In the genomic region with DNA sequence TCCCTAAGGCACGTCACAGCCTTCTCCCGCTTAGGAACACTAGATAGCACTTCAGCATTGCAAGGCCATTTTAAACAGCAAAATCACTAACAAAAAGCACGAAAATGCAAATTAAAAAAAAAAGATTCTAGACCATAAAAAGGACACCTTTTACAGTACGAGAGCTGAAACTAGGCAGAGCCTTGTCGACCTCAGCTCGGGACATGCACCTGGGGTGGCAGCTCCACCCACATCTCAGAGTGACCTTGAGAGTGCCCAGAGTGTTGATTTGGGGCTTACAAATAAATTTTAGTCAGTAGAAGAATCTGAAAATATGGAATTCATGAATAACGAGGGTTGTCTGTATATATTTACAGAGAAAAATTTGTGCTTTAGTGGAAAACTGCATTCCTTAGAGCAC, we compare ENCODE assay signal across 8 cellular contexts. TPM values are rescaled to one million over a fixed set of nuclear protein-coding genes. Genes with fewer than 3 reads are reported as not detected.
DNase-seq lines count a peak whose midpoint lies in the region; ATAC-seq, FAIRE-seq and TF ChIP-seq lines count a peak whose summit lies in the region.

No MANE protein-coding gene starts in this region.

- H3K27ac Mint-ChIP-seq in IgD-negative memory B cell, result peak overlapping the region; percentile 1 to 84 (median 75)
- H3K27ac Mint-ChIP-seq in naive thymus-derived CD4-positive, alpha-beta T cell, result peak overlapping the region; percentile 72 to 97 (median 86)

- no peak for DNase-seq in BE2C
- no peak for DNase-seq in cardiac fibroblast (ENCODE audit: low read depth in 2 of 2)
- no peak for DNase-seq in naive thymus-derived CD4-positive, alpha-beta T cell
- no peak for DNase-seq in RCC 7860 (ENCODE audit: low spot score)
- no peak for DNase-seq in stimulated activated naive CD4-positive, alpha-beta T cell (lab: John Stamatoyannopoulos, UW)
- no peak for DNase-seq in stimulated activated CD4-positive, alpha-beta T cell treated with anti-CD3 and anti-CD28 coated beads, Interleukin-15, amount 100 ng/mL, for 24 hours

- H3K4me3 ChIP-seq in BE2C (ENCODE audit: low read depth, low read length) (peak overlapping the region; percentile 86), cardiac fibroblast (replicated peaks in 1 of 2; ENCODE audit: low read depth in 2 of 2, low read length in 2 of 2) (peak overlapping the region; percentile 79 to 84)
- H3K4me3 ChIP-seq in naive thymus-derived CD4-positive, alpha-beta T cell (ENCODE audit: low read length), result peak overlapping the region; percentile 92

- no peaks in the 10 kb centered on the region for H3K9me3 Mint-ChIP-seq in IgD-negative memory B cell
- peaks cover 0 to 2% (median 0%) of the 10 kb centered on the region in 11 donors for H3K9me3 Mint-ChIP-seq in naive thymus-derived CD4-positive, alpha-beta T cell

- no peak for FAIRE-seq in RCC 7860 (lab: Jason Lieb, UNC)

- CTCF ChIA-PET in naive thymus-derived CD4-positive, alpha-beta T cell (lab: Charles Lee), result no interaction called here

- peaks cover 11% of the 10 kb centered on the region for H3K36me3 Mint-ChIP-seq in IgD-negative memory B cell
- H3K36me3 Mint-ChIP-seq in naive thymus-derived CD4-positive, alpha-beta T cell, result peaks cover 14 to 26% (median 19%) of the 10 kb centered on the region in 5 donors

- intact Hi-C loops in naive thymus-derived CD4-positive, alpha-beta T cell (cut with micrococcal nuclease), result loop anchor here (5.0 kb wide), 3 partner anchors 214 to 1899 kb away; a partner anchor contains a TSS

- no peaks in the 10 kb centered on the region for H3K4me1 ChIP-seq in BE2C
- H3K4me1 ChIP-seq in naive thymus-derived CD4-positive, alpha-beta T cell (ENCODE audit: control insufficient read depth in 2 of 2, insufficient read depth in 2 of 2, low read length in 2 of 2), result peaks cover 13 to 15% of the 10 kb centered on the region in 2 donors

- H3K27ac ChIP-seq in naive thymus-derived CD4-positive, alpha-beta T cell (ENCODE audit: low read depth, low read length), result peak overlapping the region; percentile 78

- H3K9me3 ChIP-seq in BE2C, result no peaks in the 10 kb centered on the region; the same call in 1 of the 2 replicates
- H3K9me3 ChIP-seq in naive thymus-derived CD4-positive, alpha-beta T cell (ENCODE audit: control insufficient read depth in 2 of 3, low read length in 3 of 3), result no peaks in the 10 kb centered on the region

- no peaks in the 10 kb centered on the region for H3K27me3 ChIP-seq in BE2C
- H3K27me3 ChIP-seq in naive thymus-derived CD4-positive, alpha-beta T cell (ENCODE audit: control insufficient read depth in 2 of 2, insufficient read depth in 2 of 2, low read length in 2 of 2), result no peaks in the 10 kb centered on the region

- H3K36me3 ChIP-seq in BE2C, result peaks cover 19% of the 10 kb centered on the region
- H3K36me3 ChIP-seq in naive thymus-derived CD4-positive, alpha-beta T cell (ENCODE audit: control insufficient read depth in 2 of 3, insufficient read depth in 3 of 3, low read length in 3 of 3), result peaks cover 4 to 18% (median 5%) of the 10 kb centered on the region in 3 experiments

- no peak for TF ChIP-seq CTCF in BE2C (IDR thresholded peaks at IDR 0.05; ENCODE audit: low read depth, low read length)
- no peak for TF ChIP-seq CTCF in cardiac fibroblast (IDR thresholded peaks at IDR 0.05; ENCODE audit: low read depth, low read length)

- ATAC-seq in naive thymus-derived CD4-positive, alpha-beta T cell, result no peak
- ATAC-seq in GM21381 (IDR thresholded peaks at IDR 0.05; ENCODE audit: unreplicated experiment), result no peak

- POLR2A ChIA-PET in naive thymus-derived CD4-positive, alpha-beta T cell (lab: Charles Lee), result interaction anchor here (0.6 to 1.6 kb wide), 6 partner anchors 9 to 667 kb away, joined by 3 to 14 read pairs (median 3); a partner anchor contains a TSS

- H3K27me3 Mint-ChIP-seq in IgD-negative memory B cell, result no peaks in the 10 kb centered on the region
- H3K27me3 Mint-ChIP-seq in naive thymus-derived CD4-positive, alpha-beta T cell, result peaks cover 0 to 3% (median 0%) of the 10 kb centered on the region in 5 donors

- H3K4me1 Mint-ChIP-seq in IgD-negative memory B cell, result peaks cover 12 to 16% (median 13%) of the 10 kb centered on the region in 3 donors
- H3K4me1 Mint-ChIP-seq in naive thymus-derived CD4-positive, alpha-beta T cell, result peaks cover 0 to 24% (median 22%) of the 10 kb centered on the region in 7 donors

- H3K4me3 Mint-ChIP-seq in IgD-negative memory B cell, result peak overlapping the region; percentile 88 to 99 (median 96)
- peak overlapping the region; percentile 88 to 97 (median 94) for H3K4me3 Mint-ChIP-seq in naive thymus-derived CD4-positive, alpha-beta T cell

RNA-seq across cellular contexts. Expression of a gene that starts 1.1 kb away (rescaled TPM):
- 470 TPM for polyA plus RNA-seq in BE2C (2012; ENCODE audit: insufficient read depth, insufficient read length, low read depth)
- polyA plus RNA-seq in IgD-negative memory B cell, result 136 TPM
- 10 to 100 TPM; 44.2 to 76.6 (median 62.3) TPM for total RNA-seq in naive thymus-derived CD4-positive, alpha-beta T cell
- polyA plus RNA-seq in naive thymus-derived CD4-positive, alpha-beta T cell, result 100 to 1,000 TPM; 169 to 187 TPM

RNA-seq across cellular contexts. Expression of a gene that starts 38.2 kb away (rescaled TPM):
- polyA plus RNA-seq in BE2C (2012; ENCODE audit: insufficient read depth, insufficient read length, low read depth), result 34.4 TPM
- 24.4 TPM for polyA plus RNA-seq in IgD-negative memory B cell
- total RNA-seq in naive thymus-derived CD4-positive, alpha-beta T cell, result 10 to 100 TPM; 20.0 to 33.7 (median 26.8) TPM
- 10 to 100 TPM; 22.0 to 40.6 TPM for polyA plus RNA-seq in naive thymus-derived CD4-positive, alpha-beta T cell

RNA-seq across cellular contexts. Expression of a gene that starts 58.1 kb away (rescaled TPM):
- polyA plus RNA-seq in BE2C (2012; ENCODE audit: insufficient read depth, insufficient read length, low read depth), result 40.5 TPM
- 15.1 TPM for polyA plus RNA-seq in IgD-negative memory B cell
- 10 to 100 TPM in 2 of 5 experiments, 1 to 10 TPM in 3; 6.3 to 13.9 (median 9.6) TPM for total RNA-seq in naive thymus-derived CD4-positive, alpha-beta T cell
- polyA plus RNA-seq in naive thymus-derived CD4-positive, alpha-beta T cell, result 10 to 100 TPM; 13.4 to 15.9 TPM
